20 cellular contexts compared by ENCODE assay signal in genomic region chr1:53622531-53622930, GRCh38.
DNase-seq lines count a peak whose midpoint lies in the region; ATAC-seq, FAIRE-seq and TF ChIP-seq lines count a peak whose summit lies in the region.
"Had no signal": no experiment of that assay in that cellular context is flagged by ENCODE, and none has a peak within 500 bp of the region (broad histone marks: within the 10 kb centered on the region; RNA-seq: fewer than 3 reads in every experiment).

No MANE protein-coding gene starts in this region.

- intact Hi-C loops in K562 (cut with micrococcal nuclease) (no loop called here), spleen (cut with DNase I; ENCODE audit: low total_unique reads) (no loop called here)

- H3K27me3 ChIP-seq in K562 (ENCODE audit: control insufficient read depth in 2 of 2, insufficient read depth in 2 of 2, low read length in 2 of 2) (peaks cover 10 to 55% of the 10 kb centered on the region in 2 experiments), spleen (replicated peaks in 1 of 7) (no peaks in the 10 kb centered on the region), BE2C (no peaks in the 10 kb centered on the region)

- no peak overlapping the region for H3K4me2 ChIP-seq in K562 (ENCODE audit: insufficient read depth, low read length)
- H3K4me2 ChIP-seq: KMS-11 had no signal

- no peak for TF ChIP-seq RAD21 in K562 (CRISPR knock-in tag; conservative IDR thresholded peaks at IDR 0.05 in 1 of 2, IDR thresholded peaks at IDR 0.05 in 1 of 2)

- H3K27ac ChIP-seq in K562 (ENCODE audit: extremely low read depth, low read depth, low read length) (no peak overlapping the region), spleen (no peak overlapping the region)
- H3K27ac ChIP-seq: 22Rv1, KMS-11, RWPE1 had no signal

- H3K36me3 ChIP-seq in K562 (ENCODE audit: control insufficient read depth, insufficient read depth, low read length) (no peaks in the 10 kb centered on the region), spleen (no peaks in the 10 kb centered on the region), BE2C (no peaks in the 10 kb centered on the region)

- no peaks in the 10 kb centered on the region for H3K9me3 ChIP-seq in K562 (replicated peaks; ENCODE audit: control insufficient read depth, insufficient read depth, low read depth, low read length)
- H3K9me3 ChIP-seq in spleen = no peaks in the 10 kb centered on the region
- no peaks in the 10 kb centered on the region for H3K9me3 ChIP-seq in BE2C

- H4K20me1 ChIP-seq in K562 (replicated peaks; ENCODE audit: control insufficient read depth, insufficient read depth, low read length) = peaks cover 16% of the 10 kb centered on the region; the same call in 1 of the 2 replicates

- no peak overlapping the region for H3K9ac ChIP-seq in K562 (ENCODE audit: insufficient read depth in 1 of 2, low read depth in 2 of 2, low read length in 2 of 2)
- H3K9ac ChIP-seq: KMS-11 had no signal

- ATAC-seq in K562 (no peak), GM19463 (IDR thresholded peaks at IDR 0.05; ENCODE audit: unreplicated experiment) (no peak)
- ATAC-seq: PC-3 had no signal

- CTCF ChIA-PET in K562 (lab: Yijun Ruan, JAX; ENCODE audit: low intra/inter-chr PET ratio) = no interaction called here

- H3K9me1 ChIP-seq in K562 (ENCODE audit: control insufficient read depth, insufficient read depth, low read length) = no peaks in the 10 kb centered on the region

- in situ Hi-C loops in K562 (cut with MboI) = no loop called here
- in situ Hi-C loops in G401 (cut with HindIII; ENCODE audit: low sequenced_read_pairs) = no loop called here

- POLR2A ChIA-PET in K562 (lab: Yijun Ruan, JAX) = no interaction called here

- no peak for TF ChIP-seq POLR2A in K562 (conservative IDR thresholded peaks at IDR 0.05)
- no peak for TF ChIP-seq POLR2A in spleen (IDR thresholded peaks at IDR 0.05)

- H2AFZ ChIP-seq in K562 (ENCODE audit: low read depth, low read length) = no peak overlapping the region

- TF ChIP-seq EP300 in K562 (IDR thresholded peaks at IDR 0.05; ENCODE audit: low read length) = no peak

- peak; percentile 1 for DNase-seq in activated CD4-positive, alpha-beta T cell treated with anti-CD3 and anti-CD28 coated beads for 1 hour
- DNase-seq in activated CD4-positive, alpha-beta T cell treated with anti-CD3 and anti-CD28 coated beads, Interleukin-2, amount 50 U/mL, for 48 hours = no peak
- DNase-seq in K562 (ENCODE audit: extremely low read depth in 1 of 4, low spot score in 3 of 4) = no peak
- peak; percentile 38 for DNase-seq in islet precursor cell
- DNase-seq in spleen = peak; percentile 14
- DNase-seq in BE2C = no peak
- DNase-seq in G401 (ENCODE audit: low spot score) = no peak
- DNase-seq: AML-193, DMS79 treated with DMSO at 0.1 percent for 48 hours, MV-4-11, NCI-H1417, NCI-H187 treated with DMSO at 0.1 percent for 48 hours, NCI-H226, NCI-H524, PC-3, SIG-M5 had no signal

- H3K4me1 ChIP-seq in K562 (replicated peaks in 1 of 2; ENCODE audit: control insufficient read depth in 2 of 2, insufficient read depth in 2 of 2, low read length in 2 of 2) (no peaks in the 10 kb centered on the region), spleen (no peaks in the 10 kb centered on the region), BE2C (no peaks in the 10 kb centered on the region)

- H3K4me3 ChIP-seq in K562 (no peak overlapping the region), spleen (no peak overlapping the region), BE2C (ENCODE audit: low read depth, low read length) (no peak overlapping the region)

- BruUV-seq in K562 (replicated peaks; lab: Mats Ljungman, UMichigan) = no TSS peak

- WGBS in K562 (ENCODE audit: insufficient coverage, low coverage, missing lambda C conversion rate) = 2% methylated on average over 5 of the region's 5 CpGs
- WGBS in spleen, 5 donors = 88 to 94% (median 94%) methylated on average over 5 of the region's 5 CpGs

- TF ChIP-seq CTCF in K562 (IDR thresholded peaks at IDR 0.05 in 2 of 3, conservative IDR thresholded peaks at IDR 0.05 in 1 of 3; ENCODE audit: insufficient read depth in 2 of 3, low read depth in 1 of 3, low read length in 3 of 3) (peak in 2 of 3 experiments; percentile 25 to 30; a peak in 2 of 6 replicates), spleen (IDR thresholded peaks at IDR 0.05 in 8 of 11, conservative IDR thresholded peaks at IDR 0.05 in 3 of 11) (no peak), BE2C (IDR thresholded peaks at IDR 0.05; ENCODE audit: low read depth, low read length) (no peak)

- FAIRE-seq in K562 (lab: Jason Lieb, UNC) = no peak

- no peaks in the 10 kb centered on the region for H3K79me2 ChIP-seq in K562 (ENCODE audit: control insufficient read depth, insufficient read depth, low read length)

TF ChIP-seq in K562, 482 proteins besides CTCF, POLR2A, EP300 and RAD21:
- no peak for TF ChIP-seq RBFOX2 (IDR thresholded peaks at IDR 0.05; ENCODE audit: low read depth, low read length)
- no peak for TF ChIP-seq ZNF561 (CRISPR knock-in tag; conservative IDR thresholded peaks at IDR 0.05)
- TF ChIP-seq ETV1 (tag; conservative IDR thresholded peaks at IDR 0.05; ENCODE audit: low read depth) = no peak
- TF ChIP-seq ZKSCAN1 (IDR thresholded peaks at IDR 0.05; ENCODE audit: low read depth, low read length) = no peak
TF ChIP-seq in K562: peak in this region for 0.

Comparison
In these comparisons a context has a peak if more than half of its experiments do, and no peak if none do; other contexts are left out.
1. DNase-seq: peak in activated CD4-positive, alpha-beta T cell treated with anti-CD3 and anti-CD28 coated beads for 1 hour (single experiment), islet precursor cell (single experiment) and spleen (single experiment); none in activated CD4-positive, alpha-beta T cell treated with anti-CD3 and anti-CD28 coated beads, Interleukin-2, amount 50 U/mL, for 48 hours (0 of 2), K562 (0 of 4), BE2C (single experiment) and G401 (single experiment).
2. CTCF ChIP-seq: peak in K562 (2 of 3); none in spleen (0 of 11) and BE2C (single experiment).